In genomic region chr1:204692852-204693356, GRCh38 we compare ENCODE assay signal across 15 cellular contexts. TPM values are rescaled to one million over a fixed set of nuclear protein-coding genes. Genes with fewer than 3 reads are reported as not detected.
A peak's percentile ranks its signal among the peaks of the same experiment; 100 is the strongest.
DNase-seq lines count a peak whose midpoint lies in the region; ATAC-seq, FAIRE-seq and TF ChIP-seq lines count a peak whose summit lies in the region.
"Had no signal": no experiment of that assay in that cellular context is flagged by ENCODE, and none has a peak within 500 bp of the region (broad histone marks: within the 10 kb centered on the region; RNA-seq: fewer than 3 reads in every experiment).

No MANE protein-coding gene starts in this region.

- no peaks in the 10 kb centered on the region for H3K79me2 ChIP-seq in H1 (ENCODE audit: control insufficient read depth in 1 of 2, insufficient read depth in 2 of 2, low read length in 2 of 2)

- H3K9me3 Mint-ChIP-seq in naive thymus-derived CD4-positive, alpha-beta T cell = no peaks in the 10 kb centered on the region
- H3K9me3 Mint-ChIP-seq: IgD-negative memory B cell had no signal

- H3K79me1 ChIP-seq in H1 (ENCODE audit: low read depth, low read length) = no peaks in the 10 kb centered on the region

- TF ChIP-seq POLR2A in H1 (IDR thresholded peaks at IDR 0.05; ENCODE audit: control extremely low read depth in 1 of 2, low read depth in 2 of 2, low read length in 2 of 2) = no peak

- peak overlapping the region; percentile 52; the same call in 1 of the 2 replicates for H2AFZ ChIP-seq in H1 (ENCODE audit: low read length)

- no peaks in the 10 kb centered on the region for H3K36me3 Mint-ChIP-seq in naive thymus-derived CD4-positive, alpha-beta T cell
- H3K36me3 Mint-ChIP-seq: CD4-positive, alpha-beta memory T cell had no signal

- no peak overlapping the region for H3K9ac ChIP-seq in H1 (replicated peaks in 1 of 4; ENCODE audit: extremely low read depth in 1 of 4, low read depth in 3 of 4, low read length in 3 of 4)
- H3K9ac ChIP-seq: SK-N-SH had no signal

- H3K27ac Mint-ChIP-seq in naive thymus-derived CD4-positive, alpha-beta T cell = peak overlapping the region in 1 of 9 donors; percentile 28
- H3K27ac Mint-ChIP-seq: CD4-positive, alpha-beta memory T cell had no signal

- H2BK15ac ChIP-seq in H1 (ENCODE audit: low read length) = no peak overlapping the region

- no peak for TF ChIP-seq CTCF in H1 (IDR thresholded peaks at IDR 0.05; ENCODE audit: control extremely low read depth in 1 of 3, insufficient read depth in 1 of 3, low read depth in 1 of 3, low read length in 3 of 3)

- peaks cover 2 to 29% (median 9%) of the 10 kb centered on the region in 5 donors for H3K27me3 Mint-ChIP-seq in naive thymus-derived CD4-positive, alpha-beta T cell

- H3K4me1 ChIP-seq in H1 (replicated peaks in 1 of 4; ENCODE audit: control insufficient read depth in 3 of 4, insufficient read depth in 4 of 4, low read length in 3 of 4) = peaks cover 1 to 4% (median 2%) of the 10 kb centered on the region in 4 experiments; a peak in 5 of 7 replicates
- no peaks in the 10 kb centered on the region for H3K4me1 ChIP-seq in naive thymus-derived CD4-positive, alpha-beta T cell (ENCODE audit: control insufficient read depth in 2 of 2, insufficient read depth in 2 of 2, low read length in 2 of 2)

- TF ChIP-seq EP300 in H1 (IDR thresholded peaks at IDR 0.05; ENCODE audit: borderline replicate concordance in 1 of 2, low read depth in 2 of 2, low read length in 2 of 2) = no peak

- peak; percentile 92 for ATAC-seq in sciatic nerve
- no peak for ATAC-seq in naive thymus-derived CD4-positive, alpha-beta T cell

- H4K20me1 ChIP-seq in H1 (replicated peaks in 1 of 2; ENCODE audit: control insufficient read depth in 1 of 2, insufficient read depth in 2 of 2, low read length in 2 of 2) = no peaks in the 10 kb centered on the region

- H2BK12ac ChIP-seq in H1 (ENCODE audit: low read depth, low read length) = no peak overlapping the region

- no peak overlapping the region for H4K91ac ChIP-seq in H1 (replicated peaks; ENCODE audit: insufficient read length, low read length)

- H3K27ac ChIP-seq in H1 (ENCODE audit: low read depth, low read length) = no peak overlapping the region
- H3K27ac ChIP-seq in naive thymus-derived CD4-positive, alpha-beta T cell (ENCODE audit: low read depth, low read length) = no peak overlapping the region

- H3K4me1 Mint-ChIP-seq in naive thymus-derived CD4-positive, alpha-beta T cell = peaks cover 0 to 9% (median 0%) of the 10 kb centered on the region in 7 donors
- H3K4me1 Mint-ChIP-seq: CD4-positive, alpha-beta memory T cell had no signal

- 68% methylated on average over 6 of the region's 6 CpGs; no CpG with 5 or more reads in 1 of the 2 experiments for WGBS in H1 (ENCODE audit: extremely low coverage in 1 of 2, insufficient coverage in 1 of 2, insufficient read length in 1 of 2, insufficient replicate concordance in 2 of 2, low coverage in 1 of 2, low lambda C conversion rate in 2 of 2, missing lambda C conversion rate in 1 of 2), 2 experiments

- no peaks in the 10 kb centered on the region for H3K9me3 ChIP-seq in H1 (ENCODE audit: insufficient read depth in 2 of 2, low read depth in 1 of 2, low read length in 1 of 2)
- H3K9me3 ChIP-seq in naive thymus-derived CD4-positive, alpha-beta T cell (ENCODE audit: control insufficient read depth in 2 of 3, low read length in 3 of 3) = no peaks in the 10 kb centered on the region
- H3K9me3 ChIP-seq: SK-N-SH had no signal

- no peak overlapping the region for H3K18ac ChIP-seq in H1 (ENCODE audit: extremely low read depth, low read length)

- H3K23ac ChIP-seq in H1 (ENCODE audit: insufficient read length) = no peak overlapping the region

- H3K36me3 ChIP-seq in H1 (ENCODE audit: control insufficient read depth in 2 of 4, insufficient read depth in 4 of 4, low read length in 3 of 4) = no peaks in the 10 kb centered on the region
- no peaks in the 10 kb centered on the region for H3K36me3 ChIP-seq in naive thymus-derived CD4-positive, alpha-beta T cell (ENCODE audit: control insufficient read depth in 2 of 3, insufficient read depth in 3 of 3, low read length in 3 of 3)

- H3K14ac ChIP-seq in H1 (ENCODE audit: insufficient read length) = no peak overlapping the region

- H3K23me2 ChIP-seq in H1 (ENCODE audit: low read depth, low read length) = no peaks in the 10 kb centered on the region

- peak; percentile 74 for DNase-seq in ELF-1 (ENCODE audit: low read depth, low spot score)
- DNase-seq in Jurkat, Clone E6-1 (ENCODE audit: low read depth, low spot score) = peak; percentile 38
- peak in 1 of 2 experiments; percentile 62 for DNase-seq in H1 (ENCODE audit: low read depth in 1 of 2, low spot score in 2 of 2)
- DNase-seq in sciatic nerve (ENCODE audit: low spot score) = no peak
- no peak for DNase-seq in glomerular visceral epithelial cell (ENCODE audit: extremely low spot score)
- DNase-seq in naive thymus-derived CD4-positive, alpha-beta T cell = no peak
- no peak for DNase-seq in C1 segment of cervical spinal cord (lab: John Stamatoyannopoulos, UW)
- DNase-seq: CD4-positive, alpha-beta memory T cell; DND-41; GF-D8; GOT3; NCI-H1048 had no signal

- H2BK20ac ChIP-seq in H1 (ENCODE audit: low read length) = 0 out of 2 replicates have a peak overlapping the region, but pooled peaks have one; percentile 9

- H3K4me2 ChIP-seq in H1 (ENCODE audit: insufficient read depth in 1 of 2, low read depth in 2 of 2, low read length in 2 of 2) = peak overlapping the region; percentile 7 to 43; a peak in 2 of 4 replicates
- H3K4me2 ChIP-seq: SK-N-SH had no signal

- no peak overlapping the region for H4K5ac ChIP-seq in H1 (ENCODE audit: insufficient read length, low read depth, low read length)

- CTCF ChIA-PET in H1 (lab: Charles Lee; ENCODE audit: partially characterized antibody) = interaction anchor here (0.6 to 5.0 kb wide), 27 partner anchors 9 to 173 kb away, joined by 3 to 53 read pairs (median 5); no protein-coding TSS in a partner anchor
- CTCF ChIA-PET in naive thymus-derived CD4-positive, alpha-beta T cell (lab: Charles Lee) = interaction anchor here (0.6 to 1.0 kb wide), 2 partner anchors 8 to 71 kb away, joined by 3 read pairs; no protein-coding TSS in a partner anchor

- POLR2A ChIA-PET in H1 (lab: Charles Lee; ENCODE audit: partially characterized antibody) = interaction anchor here (0.7 to 1.5 kb wide), 5 partner anchors 13 to 198 kb away, joined by 3 to 4 read pairs (median 3); partner anchors contain the start of gene PIK3C2B
- POLR2A ChIA-PET in naive thymus-derived CD4-positive, alpha-beta T cell (lab: Charles Lee) = no interaction called here

- H2AK5ac ChIP-seq in H1 (ENCODE audit: low read depth, low read length) = no peak overlapping the region

- H2BK120ac ChIP-seq in H1 (replicated peaks; ENCODE audit: low read depth, low read length) = no peak overlapping the region

- no peak for TF ChIP-seq RAD21 in H1 (IDR thresholded peaks at IDR 0.05 in 1 of 2, conservative IDR thresholded peaks at IDR 0.05 in 1 of 2; ENCODE audit: low read depth in 2 of 2, low read length in 2 of 2)

- peaks cover 0 to 3% (median 0%) of the 10 kb centered on the region in 4 experiments; a peak in 3 of 7 replicates for H3K27me3 ChIP-seq in H1 (replicated peaks in 1 of 4; ENCODE audit: control insufficient read depth in 3 of 4, extremely low read depth in 1 of 4, insufficient read depth in 3 of 4, low read length in 3 of 4)
- H3K27me3 ChIP-seq in naive thymus-derived CD4-positive, alpha-beta T cell (ENCODE audit: control insufficient read depth in 2 of 2, insufficient read depth in 2 of 2, low read length in 2 of 2) = no peaks in the 10 kb centered on the region

- no peak overlapping the region for H3K4me3 ChIP-seq in Jurkat, Clone E6-1 (ENCODE audit: low read length)
- peak overlapping the region in 1 of 4 experiments; percentile 12; a peak in 1 of 8 replicates for H3K4me3 ChIP-seq in H1 (ENCODE audit: extremely low read depth in 1 of 4, insufficient read depth in 2 of 4, low read depth in 3 of 4, low read length in 4 of 4)
- H3K4me3 ChIP-seq in naive thymus-derived CD4-positive, alpha-beta T cell (ENCODE audit: low read length) = no peak overlapping the region

- FAIRE-seq in H1 (lab: Jason Lieb, UNC) = no peak

- no peak overlapping the region for H2BK5ac ChIP-seq in H1 (ENCODE audit: low read depth, low read length)

- H3K4me3 Mint-ChIP-seq in naive thymus-derived CD4-positive, alpha-beta T cell = no peak overlapping the region

- H4K8ac ChIP-seq in H1 (ENCODE audit: extremely low read depth, insufficient read depth, low read length) = no peak overlapping the region

- H3K4ac ChIP-seq in H1 (replicated peaks; ENCODE audit: insufficient read length, low read depth, low read length) = no peak overlapping the region

- H3K56ac ChIP-seq in H1 (replicated peaks; ENCODE audit: insufficient read length, low read depth, low read length) = no peak overlapping the region

- intact Hi-C loops in sciatic nerve (cut with DNase I) = no loop called here
- intact Hi-C loops in naive thymus-derived CD4-positive, alpha-beta T cell (cut with micrococcal nuclease) = no loop called here

TF ChIP-seq in H1, 55 proteins besides CTCF, POLR2A, EP300 and RAD21:
- no peak for TF ChIP-seq CHD1 (IDR thresholded peaks at IDR 0.05; ENCODE audit: low read depth, low read length)
- TF ChIP-seq JUND (IDR thresholded peaks at IDR 0.05; ENCODE audit: low read length) = peak; percentile 95
TF ChIP-seq in H1: peak in this region for 1.

RNA-seq across cellular contexts. Expression of gene LRRN2, which starts 7.4 kb away (rescaled TPM):
- polyA plus RNA-seq in Jurkat, Clone E6-1 (2012; ENCODE audit: insufficient read depth, insufficient read length) = not detected
- 2.3 and 2.5 TPM in 2 replicates for total RNA-seq in H1 (2021; fragmentation: NEBNext Ultra II Directional; extraction: Animal tissue kit (Norgen Biotek cat#: 25700))
- 1.8 and 2.0 TPM in 2 replicates for polyA plus RNA-seq in H1 (2011; rRNA removed)
- 1.0 TPM for polyA plus RNA-seq in H1 (2011; cell fraction: cytosol; rRNA removed)
- 1.6 TPM for polyA plus RNA-seq in H1 (2011; cell fraction: nucleus; rRNA removed)
- polyA plus RNA-seq in H1 (2012, experiment 1 of 2) = 1.5 to 2.1 TPM (median 1.8 TPM) in 4 replicates
- polyA plus RNA-seq in H1 (2012, experiment 2 of 2) = 2.1 TPM
- polyA plus RNA-seq in H1 (2013, experiment 1 of 2) = 3.5 TPM
- polyA plus RNA-seq in H1 (2013, experiment 2 of 2) = 3.7 TPM
- 0.69 and 1.0 TPM in 2 replicates for polyA minus RNA-seq in H1 (2011; rRNA and poly(A)+ RNA removed)
- polyA minus RNA-seq in H1 (2011; cell fraction: cytosol; rRNA and poly(A)+ RNA removed) = 0.66 TPM
- 0.50 TPM for polyA minus RNA-seq in H1 (2011; cell fraction: nucleus; rRNA and poly(A)+ RNA removed)
- total RNA-seq in sciatic nerve = 12.0 TPM
- not detected for total RNA-seq in naive thymus-derived CD4-positive, alpha-beta T cell
- 1 to 10 TPM in 1 of 2 donors, not detected in 1; 1.3 TPM for polyA plus RNA-seq in naive thymus-derived CD4-positive, alpha-beta T cell
- total RNA-seq: A673; CD4-positive, alpha-beta memory T cell had no signal
- polyA plus RNA-seq: CD4-positive, alpha-beta memory T cell; IgD-negative memory B cell; SK-N-SH had no signal

Comparison
In these comparisons a context has a peak if more than half of its experiments do, and no peak if none do; other contexts are left out.
1. DNase-seq: peak in ELF-1 (single experiment) and Jurkat, Clone E6-1 (single experiment); none in sciatic nerve (single experiment), glomerular visceral epithelial cell (single experiment), naive thymus-derived CD4-positive, alpha-beta T cell (0 of 9) and C1 segment of cervical spinal cord (0 of 14).